8 cellular contexts compared by ENCODE assay signal in the genomic region with DNA sequence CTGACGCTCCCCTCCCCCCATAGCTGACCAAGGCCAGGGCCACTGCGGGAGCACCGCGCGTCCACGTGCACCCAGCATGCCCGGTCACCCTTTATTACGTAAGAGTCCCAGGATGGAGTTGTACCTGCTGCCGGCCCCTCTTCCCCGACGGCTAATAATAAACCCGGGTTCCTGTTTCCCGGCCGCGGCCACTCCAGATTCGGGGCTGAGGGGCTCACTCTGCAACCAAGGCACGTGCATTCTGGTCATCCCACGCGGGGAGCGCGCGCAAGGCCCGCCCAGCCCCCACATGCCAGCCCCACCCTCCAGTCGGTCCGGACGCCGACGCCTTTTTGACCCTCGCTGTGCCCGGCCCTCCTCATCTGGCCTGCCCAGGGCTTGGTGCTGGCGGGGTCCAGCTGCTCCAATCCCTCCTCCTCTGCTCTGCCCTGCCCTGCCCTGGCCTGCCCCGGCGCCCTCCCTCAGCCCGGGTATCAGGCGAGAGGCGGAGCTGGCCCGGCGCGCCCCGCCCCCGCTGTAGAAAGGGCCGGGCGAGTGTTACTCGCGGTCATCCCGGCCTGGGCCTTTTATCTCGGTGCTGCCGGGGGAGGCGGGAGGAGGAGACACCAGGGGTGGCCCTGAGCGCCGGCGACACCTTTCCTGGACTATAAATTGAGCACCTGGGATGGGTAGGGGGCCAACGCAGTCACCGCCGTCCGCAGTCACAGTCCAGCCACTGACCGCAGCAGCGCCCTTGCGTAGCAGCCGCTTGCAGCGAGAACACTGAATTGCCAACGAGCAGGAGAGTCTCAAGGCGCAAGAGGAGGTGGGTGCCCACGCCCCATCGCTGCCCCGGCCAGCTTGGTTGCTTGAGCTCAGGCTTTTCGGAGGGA. TPM values are rescaled to one million over a fixed set of nuclear protein-coding genes. Genes with fewer than 3 reads are reported as not detected.
DNase-seq lines count a peak whose midpoint lies in the region; TF ChIP-seq lines count a peak whose summit lies in the region.

No MANE protein-coding gene starts in this region.

- peak overlapping the region; percentile 90 for H3K4me2 ChIP-seq in H9 (ENCODE audit: insufficient read depth, insufficient read length, low read length)

- peak overlapping the region; percentile 24 for H2BK5ac ChIP-seq in H9 (ENCODE audit: insufficient read length, low read length)

- no peak overlapping the region for H2AFZ ChIP-seq in H9 (ENCODE audit: low read length)

- H3K36me3 Mint-ChIP-seq in H9 (ENCODE audit: insufficient read depth in 1 of 3, low read depth in 3 of 3): peaks cover 34 to 40% (median 38%) of the 10 kb centered on the region in 3 experiments
- peaks cover 5% of the 10 kb centered on the region for H3K36me3 Mint-ChIP-seq in activated naive CD4-positive, alpha-beta T cell treated with anti-CD3 and anti-CD28 coated beads, Interleukin-2, amount 50 U/mL, for 24 hours
- no peaks in the 10 kb centered on the region for H3K36me3 Mint-ChIP-seq in glutamatergic neuron (ENCODE audit: unreplicated experiment)

- no peak overlapping the region for H4K91ac ChIP-seq in H9 (ENCODE audit: insufficient read length, low read depth, low read length)

- peak overlapping the region; percentile 21 for H3K27ac ChIP-seq in H9 (ENCODE audit: insufficient read length, low read depth, low read length)

- H3K4ac ChIP-seq in H9 (ENCODE audit: low read depth, low read length): no peak overlapping the region

- peak; percentile 63 for DNase-seq in GDM1 (lab: John Stamatoyannopoulos, UW)
- peak; percentile 96 for DNase-seq in H9
- DNase-seq in M059J (ENCODE audit: low read depth): peak; percentile 84
- DNase-seq in SIG-M5 treated with dmso at 0.1 percent for 504 hours (lab: John Stamatoyannopoulos, UW; ENCODE audit: unreplicated experiment): peak; percentile 80
- peak; percentile 83 for DNase-seq in glutamatergic neuron
- DNase-seq in occipital lobe (lab: John Stamatoyannopoulos, UW): peak; percentile 75
- peak; percentile 85 for DNase-seq in ureter (ENCODE audit: low spot score)

- no peaks in the 10 kb centered on the region for H4K20me1 ChIP-seq in H9 (ENCODE audit: control insufficient read depth, insufficient read depth, insufficient read length)

- H3K56ac ChIP-seq in H9 (ENCODE audit: insufficient read length, low read depth, low read length): no peak overlapping the region

- no peak overlapping the region for H2BK15ac ChIP-seq in H9 (ENCODE audit: low read depth, low read length)

- no peak overlapping the region for H2BK20ac ChIP-seq in H9 (ENCODE audit: low read depth, low read length, poor library complexity, severe bottlenecking)

- H3K27ac Mint-ChIP-seq in H9 (peak overlapping the region; percentile 97 to 98 (median 98)), glutamatergic neuron (ENCODE audit: unreplicated experiment) (peak overlapping the region; percentile 92)
- peak overlapping the region; percentile 97 for H3K27ac Mint-ChIP-seq in activated naive CD4-positive, alpha-beta T cell treated with anti-CD3 and anti-CD28 coated beads, Interleukin-2, amount 50 U/mL, for 24 hours

- H3K79me1 ChIP-seq in H9 (ENCODE audit: insufficient read depth, low read depth, low read length, poor library complexity, severe bottlenecking): no peaks in the 10 kb centered on the region

- WGBS in H9 (ENCODE audit: extremely low coverage, insufficient read length, low lambda C conversion rate): no CpG with 5 or more reads among the region's 67 CpGs

- H3K4me1 Mint-ChIP-seq in H9 (peaks cover 14 to 17% of the 10 kb centered on the region in 2 experiments), glutamatergic neuron (ENCODE audit: low read depth, unreplicated experiment) (peaks cover 7% of the 10 kb centered on the region)
- H3K4me1 Mint-ChIP-seq in activated naive CD4-positive, alpha-beta T cell treated with anti-CD3 and anti-CD28 coated beads, Interleukin-2, amount 50 U/mL, for 24 hours: peaks cover 31% of the 10 kb centered on the region

- H2BK12ac ChIP-seq in H9 (ENCODE audit: insufficient read length, low read depth, low read length): no peak overlapping the region

- no peak overlapping the region for H3K23ac ChIP-seq in H9 (ENCODE audit: insufficient read length, low read depth, low read length)

- no peak overlapping the region for H4K5ac ChIP-seq in H9 (ENCODE audit: insufficient read length, low read depth, low read length)

- H3K79me2 ChIP-seq in H9 (ENCODE audit: insufficient read depth, low read length): peaks cover 11% of the 10 kb centered on the region; the same call in 1 of the 2 replicates

- H3K9me3 Mint-ChIP-seq in H9: peaks cover 55 to 63% of the 10 kb centered on the region in 2 experiments
- no peaks in the 10 kb centered on the region for H3K9me3 Mint-ChIP-seq in activated naive CD4-positive, alpha-beta T cell treated with anti-CD3 and anti-CD28 coated beads, Interleukin-2, amount 50 U/mL, for 24 hours
- H3K9me3 Mint-ChIP-seq in glutamatergic neuron (ENCODE audit: unreplicated experiment): peaks cover 5% of the 10 kb centered on the region

- no peak overlapping the region for H4K8ac ChIP-seq in H9 (replicated peaks; ENCODE audit: insufficient read length, low read depth, low read length)

- H3K4me3 Mint-ChIP-seq in H9 (peak overlapping the region; percentile 92 to 93), glutamatergic neuron (ENCODE audit: unreplicated experiment) (peak overlapping the region; percentile 82)
- H3K4me3 Mint-ChIP-seq in activated naive CD4-positive, alpha-beta T cell treated with anti-CD3 and anti-CD28 coated beads, Interleukin-2, amount 50 U/mL, for 24 hours: peak overlapping the region; percentile 96

- H3K27me3 Mint-ChIP-seq in H9 (ENCODE audit: low read depth) (no peaks in the 10 kb centered on the region), glutamatergic neuron (ENCODE audit: unreplicated experiment) (peaks cover 8% of the 10 kb centered on the region)
- H3K27me3 Mint-ChIP-seq in activated naive CD4-positive, alpha-beta T cell treated with anti-CD3 and anti-CD28 coated beads, Interleukin-2, amount 50 U/mL, for 24 hours: no peaks in the 10 kb centered on the region

- H3K23me2 ChIP-seq in H9 (ENCODE audit: insufficient read length, low read depth, low read length, poor library complexity, severe bottlenecking): peaks cover 9% of the 10 kb centered on the region

- no peak overlapping the region for H2AK5ac ChIP-seq in H9 (ENCODE audit: insufficient read length, low read length)

- TF ChIP-seq CTCF in H9 (conservative IDR thresholded peaks at IDR 0.05) (no peak), glutamatergic neuron (IDR thresholded peaks at IDR 0.05; ENCODE audit: partially characterized antibody, unreplicated experiment) (no peak)

- H3K14ac ChIP-seq in H9 (ENCODE audit: insufficient read depth, low read length): peak overlapping the region; percentile 88

- no peak overlapping the region for H3T11ph ChIP-seq in H9 (ENCODE audit: low read length)

- peak overlapping the region; percentile 73 for H3K18ac ChIP-seq in H9 (ENCODE audit: insufficient read length, low read depth, low read length)

- H2BK120ac ChIP-seq in H9 (ENCODE audit: low read depth, low read length, poor library complexity, severe bottlenecking): no peak overlapping the region

- H3K9me3 ChIP-seq in H9 (ENCODE audit: control insufficient read depth, low read depth, low read length): no peaks in the 10 kb centered on the region

- peaks cover 4% of the 10 kb centered on the region for H3K4me1 ChIP-seq in H9 (ENCODE audit: insufficient read depth, low read length)

- peak overlapping the region; percentile 97 for H3K9ac ChIP-seq in H9 (ENCODE audit: extremely low read depth, insufficient read length, low read length)

- no peaks in the 10 kb centered on the region for H3K27me3 ChIP-seq in H9 (ENCODE audit: insufficient read depth, low read length)

RNA-seq across cellular contexts. Expression of gene MID1IP1, which starts 2.6 kb away (rescaled TPM):
- 100 and 102 TPM in 2 replicates for total RNA-seq in H9 (2021)
- total RNA-seq in M059J (2014; rRNA removed; shearing (Covaris generic)): 46.7 and 62.4 TPM in 2 replicates
- total RNA-seq in glutamatergic neuron (ENCODE audit: unreplicated experiment): 44.9 TPM
- total RNA-seq in occipital lobe: 21.2 TPM
- total RNA-seq in ureter: 66.4 TPM

Comparison
In these comparisons a context has a peak if more than half of its experiments do, and no peak if none do; other contexts are left out.
1. Peak in every context shown above with its lines: DNase-seq and H3K27ac ChIP-seq.